13 cellular contexts compared by ENCODE assay signal in genomic region chr11:33732176-33732575, GRCh38. TPM values are rescaled to one million over a fixed set of nuclear protein-coding genes. Genes with fewer than 3 reads are reported as not detected.
DNase-seq lines count a peak whose midpoint lies in the region; ATAC-seq, FAIRE-seq and TF ChIP-seq lines count a peak whose summit lies in the region.
"Had no signal": no experiment of that assay in that cellular context is flagged by ENCODE, and none has a peak within 500 bp of the region (broad histone marks: within the 10 kb centered on the region; RNA-seq: fewer than 3 reads in every experiment).

No MANE protein-coding gene starts in this region.

- no TSS peak for BruUV-seq in HepG2 (replicated peaks; lab: Mats Ljungman, UMichigan)

- ATAC-seq in activated T-cell treated with anti-CD3 and anti-CD28 coated beads, Interleukin-2, amount 50 U/mL, for 4 hours = peak; percentile 5 to 26
- no peak for ATAC-seq in HepG2

- H3K9ac ChIP-seq in OCI-LY1 (ENCODE audit: low read length) (no peak overlapping the region), HepG2 (ENCODE audit: insufficient read depth, low read depth, low read length) (no peak overlapping the region)

- no peaks in the 10 kb centered on the region for H3K9me3 ChIP-seq in OCI-LY1 (ENCODE audit: low read length)
- no peaks in the 10 kb centered on the region for H3K9me3 ChIP-seq in HepG2 (ENCODE audit: low read length)
- H3K9me3 ChIP-seq: tibial nerve had no signal

- H2AFZ ChIP-seq in OCI-LY1 (ENCODE audit: low read length) (no peak overlapping the region), HepG2 (ENCODE audit: low read length) (no peak overlapping the region)

- H3K4me1 Mint-ChIP-seq in activated T-cell treated with anti-CD3 and anti-CD28 coated beads, Interleukin-2, amount 50 U/mL, for 4 hours (ENCODE audit: low read depth) = peaks cover 48% of the 10 kb centered on the region
- peaks cover 53% of the 10 kb centered on the region for H3K4me1 Mint-ChIP-seq in stimulated activated naive CD8-positive, alpha-beta T cell treated with anti-CD3 and anti-CD28 coated beads, Interleukin-15, Interleukin-2, amounts not matched to agents 100 ng/mL and 50 ng/mL, for 24 hours (ENCODE audit: low read depth)

- H3K4me3 ChIP-seq in OCI-LY1 (ENCODE audit: low read depth, low read length, poor library complexity, severe bottlenecking) = no peak overlapping the region
- H3K4me3 ChIP-seq in coronary artery = peak overlapping the region; percentile 38
- no peak overlapping the region for H3K4me3 ChIP-seq in HepG2 (replicated peaks in 1 of 3; ENCODE audit: insufficient read depth in 1 of 3, low read depth in 2 of 3, low read length in 3 of 3)

- CTCF ChIA-PET in HepG2 (lab: Yijun Ruan, JAX; ENCODE audit: low intra/inter-chr PET ratio, low total read pairs) = no interaction called here

- no peaks in the 10 kb centered on the region for H3K9me2 ChIP-seq in OCI-LY1 (ENCODE audit: low read depth, low read length)

- H3K4me3 Mint-ChIP-seq in activated T-cell treated with anti-CD3 and anti-CD28 coated beads, Interleukin-2, amount 50 U/mL, for 4 hours = no peak overlapping the region
- peak overlapping the region; percentile 22 for H3K4me3 Mint-ChIP-seq in stimulated activated naive CD8-positive, alpha-beta T cell treated with anti-CD3 and anti-CD28 coated beads, Interleukin-15, Interleukin-2, amounts not matched to agents 100 ng/mL and 50 ng/mL, for 24 hours
- H3K4me3 Mint-ChIP-seq: T-helper 1 cell treated with Interleukin-12 subunit alpha and Interleukin-12 subunit beta and Interleukin-4 antibody, amounts not matched to agents 30 μg/mL and 1 μg/mL, for 36 hours had no signal

- in situ Hi-C loops in HepG2 (cut with HindIII; ENCODE audit: extremely low pct_ligation_motif_present, low pct_unique_long_range_greater_than_20kb) = no loop called here

- WGBS in HepG2 (ENCODE audit: low lambda C conversion rate) = 94% methylated on average over 4 of the region's 4 CpGs

- H4K20me1 ChIP-seq in OCI-LY1 (ENCODE audit: insufficient read depth, low read length) (no peaks in the 10 kb centered on the region), HepG2 (ENCODE audit: insufficient read depth, low read length) (0 out of 2 replicates have a peak, but pooled peaks cover 8% of the 10 kb centered on the region)

- H3K9me3 Mint-ChIP-seq in activated T-cell treated with anti-CD3 and anti-CD28 coated beads, Interleukin-2, amount 50 U/mL, for 4 hours = no peaks in the 10 kb centered on the region
- no peaks in the 10 kb centered on the region for H3K9me3 Mint-ChIP-seq in stimulated activated naive CD8-positive, alpha-beta T cell treated with anti-CD3 and anti-CD28 coated beads, Interleukin-15, Interleukin-2, amounts not matched to agents 100 ng/mL and 50 ng/mL, for 24 hours
- H3K9me3 Mint-ChIP-seq: T-helper 1 cell treated with Interleukin-12 subunit alpha and Interleukin-12 subunit beta and Interleukin-4 antibody, amounts not matched to agents 30 μg/mL and 1 μg/mL, for 36 hours had no signal

- no peak for FAIRE-seq in HepG2 (lab: Jason Lieb, UNC)
- FAIRE-seq: colon had no signal

- H3K4me2 ChIP-seq in OCI-LY1 (ENCODE audit: low read length) (peak overlapping the region; percentile 32; the same call in 1 of the 2 replicates), HepG2 (ENCODE audit: low read depth, low read length) (no peak overlapping the region)

- no peak for TF ChIP-seq RAD21 in HepG2 (CRISPR knock-in tag; IDR thresholded peaks at IDR 0.05)

- H3K27ac ChIP-seq in OCI-LY1 (ENCODE audit: low read depth, low read length, poor library complexity, severe bottlenecking) = no peak overlapping the region
- H3K27ac ChIP-seq in coronary artery = peak overlapping the region in 1 of 2 donors; percentile 30
- no peak overlapping the region for H3K27ac ChIP-seq in HepG2 (ENCODE audit: extremely low read length, insufficient read depth, low read length)

- H3K27me3 ChIP-seq in OCI-LY1 (ENCODE audit: insufficient read depth, low read length) (no peaks in the 10 kb centered on the region), HepG2 (ENCODE audit: control insufficient read depth in 1 of 2, insufficient read depth in 2 of 2, low read length in 2 of 2) (no peaks in the 10 kb centered on the region; a peak in 1 of 5 replicates)
- H3K27me3 ChIP-seq: tibial nerve had no signal

- no peak for TF ChIP-seq POLR2A in HepG2 (IDR thresholded peaks at IDR 0.05; ENCODE audit: insufficient read depth in 1 of 2, low read depth in 2 of 2, low read length in 2 of 2)

- TF ChIP-seq CTCF in OCI-LY1 (IDR thresholded peaks at IDR 0.05; ENCODE audit: low read length) (no peak), coronary artery (IDR thresholded peaks at IDR 0.05) (no peak), HepG2 (CRISPR knock-in tag; IDR thresholded peaks at IDR 0.05) (no peak)

- H3K79me2 ChIP-seq in OCI-LY1 (ENCODE audit: insufficient read depth, low read length) (peaks cover 21% of the 10 kb centered on the region), HepG2 (ENCODE audit: insufficient read depth, low read length) (peaks cover 58% of the 10 kb centered on the region)

- POLR2A ChIA-PET in HepG2 (lab: Yijun Ruan, JAX) = no interaction called here

- peaks cover 13% of the 10 kb centered on the region for H3K36me3 Mint-ChIP-seq in activated T-cell treated with anti-CD3 and anti-CD28 coated beads, Interleukin-2, amount 50 U/mL, for 4 hours (ENCODE audit: insufficient read depth)
- H3K36me3 Mint-ChIP-seq in stimulated activated naive CD8-positive, alpha-beta T cell treated with anti-CD3 and anti-CD28 coated beads, Interleukin-15, Interleukin-2, amounts not matched to agents 100 ng/mL and 50 ng/mL, for 24 hours (ENCODE audit: low read depth) = peaks cover 15% of the 10 kb centered on the region

- intact Hi-C loops in HepG2 (cut with micrococcal nuclease; ENCODE audit: unreplicated experiment) = no loop called here

- peaks cover 40% of the 10 kb centered on the region for H3K4me1 ChIP-seq in OCI-LY1 (ENCODE audit: insufficient read depth, low read length, severe bottlenecking)
- H3K4me1 ChIP-seq in HepG2 (ENCODE audit: insufficient read depth, low read length) = peaks cover 39% of the 10 kb centered on the region

- H3K27ac Mint-ChIP-seq in stimulated activated naive CD8-positive, alpha-beta T cell treated with anti-CD3 and anti-CD28 coated beads, Interleukin-15, Interleukin-2, amounts not matched to agents 100 ng/mL and 50 ng/mL, for 24 hours = peak overlapping the region; percentile 65

- H3K27me3 Mint-ChIP-seq in activated T-cell treated with anti-CD3 and anti-CD28 coated beads, Interleukin-2, amount 50 U/mL, for 4 hours (ENCODE audit: low read depth) = no peaks in the 10 kb centered on the region
- H3K27me3 Mint-ChIP-seq in stimulated activated naive CD8-positive, alpha-beta T cell treated with anti-CD3 and anti-CD28 coated beads, Interleukin-15, Interleukin-2, amounts not matched to agents 100 ng/mL and 50 ng/mL, for 24 hours = peaks cover 8% of the 10 kb centered on the region

- no peak for TF ChIP-seq EP300 in HepG2 (IDR thresholded peaks at IDR 0.05; ENCODE audit: low read depth in 2 of 2, low read length in 2 of 2)
- TF ChIP-seq EP300 in HepG2 (CRISPR knock-in tag; IDR thresholded peaks at IDR 0.05; ENCODE audit: borderline replicate concordance) = no peak

- H3F3A ChIP-seq in OCI-LY1 (ENCODE audit: insufficient read depth, low read length) = no peaks in the 10 kb centered on the region

- H3K36me3 ChIP-seq in OCI-LY1 (ENCODE audit: insufficient read depth, low read length) = peaks cover 20% of the 10 kb centered on the region
- H3K36me3 ChIP-seq in HepG2 (replicated peaks in 1 of 2; ENCODE audit: control insufficient read depth in 1 of 2, insufficient read depth in 2 of 2, low read length in 2 of 2) = no peaks in the 10 kb centered on the region; a peak in 2 of 5 replicates

- DNase-seq in activated T-cell treated with anti-CD3 and anti-CD28 coated beads, Interleukin-2, amount 50 U/mL, for 4 hours = no peak
- DNase-seq in activated T-cell treated with anti-CD3 and anti-CD28 coated beads for 4 hours = no peak
- no peak for DNase-seq in coronary artery (ENCODE audit: low spot score)
- no peak for DNase-seq in GM03348 (ENCODE audit: low spot score)
- no peak for DNase-seq in HT-29 (ENCODE audit: low spot score)
- no peak for DNase-seq in HepG2 (ENCODE audit: low spot score)
- DNase-seq: NCI-H2171 had no signal

RNA-seq across cellular contexts. Expression of gene CD59, which starts 4.0 kb away (rescaled TPM):
- 10 to 100 TPM; 27.8 to 44.8 (median 30.0) TPM for total RNA-seq in activated T-cell treated with anti-CD3 and anti-CD28 coated beads, Interleukin-2, amount 50 U/mL, for 4 hours
- total RNA-seq in HT-29 (2014; rRNA removed; shearing (Covaris generic)) = 90.3 and 115 TPM in 2 replicates
- 184 and 289 TPM in 2 replicates for total RNA-seq in HepG2 (2016; rRNA removed; fragmentation: Illumina TruSeq; extraction: Trizol)
- total RNA-seq in HepG2 (2016; cell fraction: cytosol; rRNA removed; fragmentation: Illumina TruSeq; extraction: Trizol; ENCODE audit: low read depth) = 17.9 and 18.3 TPM in 2 replicates
- 187 and 287 TPM in 2 replicates for total RNA-seq in HepG2 (2016; cell fraction: insoluble cytoplasmic fraction; rRNA removed; fragmentation: Illumina TruSeq; extraction: Trizol)
- 57.6 and 59.8 TPM in 2 replicates for total RNA-seq in HepG2 (2016; cell fraction: membrane; rRNA removed; fragmentation: Illumina TruSeq; extraction: Trizol)
- 207 and 235 TPM in 2 replicates for total RNA-seq in HepG2 (2016; cell fraction: nucleus; rRNA removed; fragmentation: Illumina TruSeq; extraction: Trizol)
- 127 and 132 TPM in 2 replicates for polyA plus RNA-seq in HepG2 (2011; rRNA removed)
- polyA plus RNA-seq in HepG2 (2011; cell fraction: cytosol; rRNA removed) = 79.2 and 136 TPM in 2 replicates
- 35.8 and 50.3 TPM in 2 replicates for polyA plus RNA-seq in HepG2 (2011; cell fraction: nucleus; rRNA removed)
- 99.3 and 122 TPM in 2 replicates for polyA plus RNA-seq in HepG2 (2012)
- polyA plus RNA-seq in HepG2 (2016; cell fraction: cytosol; fragmentation: Illumina TruSeq; extraction: Trizol; ENCODE audit: low read depth) = 34.0 and 44.2 TPM in 2 replicates
- 136 and 153 TPM in 2 replicates for polyA plus RNA-seq in HepG2 (2016; cell fraction: insoluble cytoplasmic fraction; fragmentation: Illumina TruSeq; extraction: Trizol; ENCODE audit: low read depth)
- 35.5 and 37.5 TPM in 2 replicates for polyA plus RNA-seq in HepG2 (2016; cell fraction: membrane; fragmentation: Illumina TruSeq; extraction: Trizol; ENCODE audit: low read depth)
- 257 and 263 TPM in 2 replicates for polyA plus RNA-seq in HepG2 (2016; cell fraction: nucleus; fragmentation: Illumina TruSeq; extraction: Trizol; ENCODE audit: insufficient read depth, low read depth)
- 118 and 499 TPM in 2 replicates for polyA minus RNA-seq in HepG2 (2011; rRNA and poly(A)+ RNA removed; ENCODE audit: low replicate concordance)
- polyA minus RNA-seq in HepG2 (2011; cell fraction: cytosol; rRNA and poly(A)+ RNA removed) = 42.6 and 62.0 TPM in 2 replicates
- 31.4 and 43.6 TPM in 2 replicates for polyA minus RNA-seq in HepG2 (2011; cell fraction: nucleus; rRNA and poly(A)+ RNA removed)

RNA-seq across cellular contexts. Expression of gene C11orf91, which starts 31.6 kb away (rescaled TPM):
- not detected for total RNA-seq in activated T-cell treated with anti-CD3 and anti-CD28 coated beads, Interleukin-2, amount 50 U/mL, for 4 hours
- total RNA-seq in HT-29 (2014; rRNA removed; shearing (Covaris generic)) = 0.31 TPM in 1 of 2 replicates, not detected in the other
- 0.35 TPM in 1 of 2 replicates, not detected in the other for total RNA-seq in HepG2 (2016; rRNA removed; fragmentation: Illumina TruSeq; extraction: Trizol)
- total RNA-seq in HepG2 (2016; cell fraction: cytosol; rRNA removed; fragmentation: Illumina TruSeq; extraction: Trizol; ENCODE audit: low read depth) = 0.71 TPM in 1 of 2 replicates, not detected in the other
- total RNA-seq in HepG2 (2016; cell fraction: insoluble cytoplasmic fraction; rRNA removed; fragmentation: Illumina TruSeq; extraction: Trizol) = not detected in 2 replicates
- 0.31 and 0.48 TPM in 2 replicates for total RNA-seq in HepG2 (2016; cell fraction: membrane; rRNA removed; fragmentation: Illumina TruSeq; extraction: Trizol)
- total RNA-seq in HepG2 (2016; cell fraction: nucleus; rRNA removed; fragmentation: Illumina TruSeq; extraction: Trizol) = not detected in 2 replicates
- not detected in 2 replicates for polyA plus RNA-seq in HepG2 (2011; rRNA removed)
- polyA plus RNA-seq in HepG2 (2011; cell fraction: cytosol; rRNA removed) = not detected in 2 replicates
- polyA plus RNA-seq in HepG2 (2011; cell fraction: nucleus; rRNA removed) = 0.19 TPM in 1 of 2 replicates, not detected in the other
- polyA plus RNA-seq in HepG2 (2012) = 0.24 TPM in 1 of 2 replicates, not detected in the other
- 0.69 and 0.77 TPM in 2 replicates for polyA plus RNA-seq in HepG2 (2016; cell fraction: cytosol; fragmentation: Illumina TruSeq; extraction: Trizol; ENCODE audit: low read depth)
- not detected in 2 replicates for polyA plus RNA-seq in HepG2 (2016; cell fraction: insoluble cytoplasmic fraction; fragmentation: Illumina TruSeq; extraction: Trizol; ENCODE audit: low read depth)
- polyA plus RNA-seq in HepG2 (2016; cell fraction: membrane; fragmentation: Illumina TruSeq; extraction: Trizol; ENCODE audit: low read depth) = 0.62 and 1.2 TPM in 2 replicates
- polyA plus RNA-seq in HepG2 (2016; cell fraction: nucleus; fragmentation: Illumina TruSeq; extraction: Trizol; ENCODE audit: insufficient read depth, low read depth) = not detected in 2 replicates
- not detected in 2 replicates for polyA minus RNA-seq in HepG2 (2011; rRNA and poly(A)+ RNA removed; ENCODE audit: low replicate concordance)
- polyA minus RNA-seq in HepG2 (2011; cell fraction: cytosol; rRNA and poly(A)+ RNA removed) = not detected in 2 replicates
- polyA minus RNA-seq in HepG2 (2011; cell fraction: nucleus; rRNA and poly(A)+ RNA removed) = 1.3 TPM in 1 of 2 replicates, not detected in the other
- total RNA-seq: myocyte, tibial nerve had no signal

RNA-seq across cellular contexts. Expression of gene FBXO3, which starts 42.1 kb away (rescaled TPM):
- 10 to 100 TPM; 14.4 to 16.2 (median 14.8) TPM for total RNA-seq in activated T-cell treated with anti-CD3 and anti-CD28 coated beads, Interleukin-2, amount 50 U/mL, for 4 hours
- total RNA-seq in HT-29 (2014; rRNA removed; shearing (Covaris generic)) = 13.6 and 14.9 TPM in 2 replicates
- 27.6 and 45.5 TPM in 2 replicates for total RNA-seq in HepG2 (2016; rRNA removed; fragmentation: Illumina TruSeq; extraction: Trizol)
- 1.4 and 1.6 TPM in 2 replicates for total RNA-seq in HepG2 (2016; cell fraction: cytosol; rRNA removed; fragmentation: Illumina TruSeq; extraction: Trizol; ENCODE audit: low read depth)
- 30.3 and 40.5 TPM in 2 replicates for total RNA-seq in HepG2 (2016; cell fraction: insoluble cytoplasmic fraction; rRNA removed; fragmentation: Illumina TruSeq; extraction: Trizol)
- 3.8 and 4.9 TPM in 2 replicates for total RNA-seq in HepG2 (2016; cell fraction: membrane; rRNA removed; fragmentation: Illumina TruSeq; extraction: Trizol)
- 22.6 and 23.6 TPM in 2 replicates for total RNA-seq in HepG2 (2016; cell fraction: nucleus; rRNA removed; fragmentation: Illumina TruSeq; extraction: Trizol)
- 19.3 and 20.4 TPM in 2 replicates for polyA plus RNA-seq in HepG2 (2011; rRNA removed)
- polyA plus RNA-seq in HepG2 (2011; cell fraction: cytosol; rRNA removed) = 9.9 and 15.0 TPM in 2 replicates
- polyA plus RNA-seq in HepG2 (2011; cell fraction: nucleus; rRNA removed) = 11.9 and 12.7 TPM in 2 replicates
- 12.8 and 16.4 TPM in 2 replicates for polyA plus RNA-seq in HepG2 (2012)
- 0.72 and 0.78 TPM in 2 replicates for polyA plus RNA-seq in HepG2 (2016; cell fraction: cytosol; fragmentation: Illumina TruSeq; extraction: Trizol; ENCODE audit: low read depth)
- 27.2 and 30.5 TPM in 2 replicates for polyA plus RNA-seq in HepG2 (2016; cell fraction: insoluble cytoplasmic fraction; fragmentation: Illumina TruSeq; extraction: Trizol; ENCODE audit: low read depth)
- polyA plus RNA-seq in HepG2 (2016; cell fraction: membrane; fragmentation: Illumina TruSeq; extraction: Trizol; ENCODE audit: low read depth) = 2.1 and 2.7 TPM in 2 replicates
- polyA plus RNA-seq in HepG2 (2016; cell fraction: nucleus; fragmentation: Illumina TruSeq; extraction: Trizol; ENCODE audit: insufficient read depth, low read depth) = 17.1 and 19.7 TPM in 2 replicates
- 10.8 and 29.9 TPM in 2 replicates for polyA minus RNA-seq in HepG2 (2011; rRNA and poly(A)+ RNA removed; ENCODE audit: low replicate concordance)
- polyA minus RNA-seq in HepG2 (2011; cell fraction: cytosol; rRNA and poly(A)+ RNA removed) = 13.7 and 15.9 TPM in 2 replicates
- polyA minus RNA-seq in HepG2 (2011; cell fraction: nucleus; rRNA and poly(A)+ RNA removed) = 24.5 and 33.8 TPM in 2 replicates
